ENCODE assay signal across 2 cellular contexts in the genomic region with DNA sequence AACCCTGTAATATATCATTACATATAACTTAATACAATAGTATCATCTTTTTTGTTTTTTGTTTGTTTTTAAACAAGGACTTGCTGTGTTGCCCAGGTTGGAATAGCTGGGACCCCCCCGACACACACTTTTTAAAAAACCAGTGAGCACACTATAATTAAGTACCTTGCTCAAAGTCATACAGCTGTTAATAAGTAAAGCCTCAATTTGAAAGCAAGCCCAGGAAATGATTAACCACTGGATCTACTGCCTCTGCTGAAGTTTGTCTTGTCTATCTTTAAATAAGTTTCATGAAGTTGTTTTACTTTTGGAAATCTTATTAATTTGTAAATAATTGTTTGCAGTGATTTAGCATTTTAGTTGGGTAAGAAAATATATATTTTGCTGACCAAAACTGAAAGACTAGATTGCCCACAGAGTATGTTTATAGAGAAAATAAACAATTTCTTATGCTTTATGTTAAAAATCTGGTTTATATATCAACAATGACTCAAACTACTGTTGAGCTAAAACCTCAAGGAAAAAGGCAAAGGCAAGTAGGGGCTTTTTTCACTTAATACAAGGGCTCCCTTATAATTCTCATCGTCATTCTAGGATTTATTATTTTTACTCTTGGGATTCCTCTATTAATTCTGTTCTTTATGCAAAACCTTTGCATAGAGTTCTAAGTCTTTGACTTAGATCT.
TF ChIP-seq lines count a peak whose summit lies in the region.

No MANE protein-coding gene starts in this region.

TF ChIP-seq in A549, 52 proteins besides CTCF, POLR2A, EP300 and RAD21:
- TF ChIP-seq JUNB (IDR thresholded peaks at IDR 0.05) (no peak), KDM1A (IDR thresholded peaks at IDR 0.05; ENCODE audit: low read depth) (no peak), FOSB (CRISPR knock-in tag; IDR thresholded peaks at IDR 0.05) (no peak), HDAC2 (IDR thresholded peaks at IDR 0.05) (no peak), HOXA7 (CRISPR knock-in tag; IDR thresholded peaks at IDR 0.05) (no peak), PHF8 (IDR thresholded peaks at IDR 0.05; ENCODE audit: borderline replicate concordance, low read depth) (no peak), EHMT2 (IDR thresholded peaks at IDR 0.05; ENCODE audit: low read depth) (no peak), RNF2 (IDR thresholded peaks at IDR 0.05; ENCODE audit: borderline replicate concordance, low read depth) (no peak), CBX2 (IDR thresholded peaks at IDR 0.05; ENCODE audit: borderline replicate concordance, low read depth) (no peak), MAZ (IDR thresholded peaks at IDR 0.05; ENCODE audit: borderline replicate concordance, low read depth, low read length) (no peak), TP53 (CRISPR knock-in tag; IDR thresholded peaks at IDR 0.05) (no peak), JUN (IDR thresholded peaks at IDR 0.05) (no peak)
- TF ChIP-seq, protein P1, sequence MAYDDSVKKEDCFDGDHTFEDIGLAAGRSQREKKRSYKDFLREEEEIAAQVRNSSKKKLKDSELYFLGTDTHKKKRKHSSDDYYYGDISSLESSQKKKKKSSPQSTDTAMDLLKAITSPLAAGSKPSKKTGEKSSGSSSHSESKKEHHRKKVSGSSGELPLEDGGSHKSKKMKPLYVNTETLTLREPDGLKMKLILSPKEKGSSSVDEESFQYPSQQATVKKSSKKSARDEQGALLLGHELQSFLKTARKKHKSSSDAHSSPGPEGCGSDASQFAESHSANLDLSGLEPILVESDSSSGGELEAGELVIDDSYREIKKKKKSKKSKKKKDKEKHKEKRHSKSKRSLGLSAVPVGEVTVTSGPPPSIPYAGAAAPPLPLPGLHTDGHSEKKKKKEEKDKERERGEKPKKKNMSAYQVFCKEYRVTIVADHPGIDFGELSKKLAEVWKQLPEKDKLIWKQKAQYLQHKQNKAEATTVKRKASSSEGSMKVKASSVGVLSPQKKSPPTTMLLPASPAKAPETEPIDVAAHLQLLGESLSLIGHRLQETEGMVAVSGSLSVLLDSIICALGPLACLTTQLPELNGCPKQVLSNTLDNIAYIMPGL (CRISPR knock-in tag; IDR thresholded peaks at IDR 0.05; ENCODE audit: borderline replicate concordance) = no peak
- TF ChIP-seq, protein P2, sequence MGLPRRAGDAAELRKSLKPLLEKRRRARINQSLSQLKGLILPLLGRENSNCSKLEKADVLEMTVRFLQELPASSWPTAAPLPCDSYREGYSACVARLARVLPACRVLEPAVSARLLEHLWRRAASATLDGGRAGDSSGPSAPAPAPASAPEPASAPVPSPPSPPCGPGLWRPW (IDR thresholded peaks at IDR 0.05) = no peak

TF ChIP-seq in IMR-90, 13 proteins besides CTCF, POLR2A, EP300 and RAD21:
- TF ChIP-seq SMC3 (IDR thresholded peaks at IDR 0.05; ENCODE audit: low read depth, low read length) (no peak), RFX5 (IDR thresholded peaks at IDR 0.05; ENCODE audit: low read depth, low read length) (no peak), MAZ (IDR thresholded peaks at IDR 0.05; ENCODE audit: borderline replicate concordance, low read depth, low read length) (no peak), FOS (IDR thresholded peaks at IDR 0.05; ENCODE audit: low read depth, low read length) (peak; percentile 75), NFE2L2 (IDR thresholded peaks at IDR 0.05; ENCODE audit: low read depth, low read length) (no peak), MXI1 (IDR thresholded peaks at IDR 0.05; ENCODE audit: borderline replicate concordance, low read depth, low read length) (no peak), MAFK (IDR thresholded peaks at IDR 0.05; ENCODE audit: low read depth, low read length) (peak; percentile 53)
- TF ChIP-seq, protein P3, sequence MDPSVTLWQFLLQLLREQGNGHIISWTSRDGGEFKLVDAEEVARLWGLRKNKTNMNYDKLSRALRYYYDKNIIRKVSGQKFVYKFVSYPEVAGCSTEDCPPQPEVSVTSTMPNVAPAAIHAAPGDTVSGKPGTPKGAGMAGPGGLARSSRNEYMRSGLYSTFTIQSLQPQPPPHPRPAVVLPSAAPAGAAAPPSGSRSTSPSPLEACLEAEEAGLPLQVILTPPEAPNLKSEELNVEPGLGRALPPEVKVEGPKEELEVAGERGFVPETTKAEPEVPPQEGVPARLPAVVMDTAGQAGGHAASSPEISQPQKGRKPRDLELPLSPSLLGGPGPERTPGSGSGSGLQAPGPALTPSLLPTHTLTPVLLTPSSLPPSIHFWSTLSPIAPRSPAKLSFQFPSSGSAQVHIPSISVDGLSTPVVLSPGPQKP (IDR thresholded peaks at IDR 0.05; ENCODE audit: borderline replicate concordance, low read depth, low read length) = no peak
